In the genomic region with DNA sequence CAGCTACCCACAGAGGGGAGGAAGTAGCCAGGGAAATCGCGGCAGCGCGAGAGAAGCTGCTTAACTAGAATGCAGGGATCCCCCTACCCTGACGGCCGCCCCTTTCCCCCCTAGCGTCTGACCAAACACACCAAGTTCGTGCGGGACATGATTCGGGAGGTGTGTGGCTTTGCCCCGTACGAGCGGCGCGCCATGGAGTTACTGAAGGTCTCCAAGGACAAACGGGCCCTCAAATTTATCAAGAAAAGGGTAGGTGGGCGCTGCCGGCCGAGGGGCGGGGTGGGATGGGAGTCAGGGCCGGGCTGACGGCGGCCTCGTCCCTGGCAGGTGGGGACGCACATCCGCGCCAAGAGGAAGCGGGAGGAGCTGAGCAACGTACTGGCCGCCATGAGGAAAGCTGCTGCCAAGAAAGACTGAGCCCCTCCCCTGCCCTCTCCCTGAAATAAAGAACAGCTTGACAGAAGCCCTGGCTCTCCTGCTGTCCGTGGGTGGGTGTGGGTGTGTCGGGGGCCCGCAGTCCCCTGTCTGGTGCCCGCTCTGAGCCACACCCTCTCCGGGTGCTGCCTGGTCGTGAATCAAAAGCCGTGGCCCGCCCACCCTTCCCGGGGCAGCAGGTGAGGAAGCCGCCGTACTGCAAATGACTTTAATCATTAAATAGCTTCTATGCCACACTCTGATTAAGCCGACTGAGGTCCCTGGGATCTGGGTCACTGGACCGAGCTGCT, we compare ENCODE assay signal across 8 cellular contexts. TPM values are rescaled to one million over a fixed set of nuclear protein-coding genes. Genes with fewer than 3 reads are reported as not detected.
DNase-seq lines count a peak whose midpoint lies in the region; ATAC-seq, FAIRE-seq and TF ChIP-seq lines count a peak whose summit lies in the region.

No MANE protein-coding gene starts in this region.

- no peak for ATAC-seq in GM19035 (IDR thresholded peaks at IDR 0.05; ENCODE audit: unreplicated experiment)

- peaks cover 22% of the 10 kb centered on the region for H3K36me3 Mint-ChIP-seq in T-helper 1 cell treated with Interleukin-12 subunit alpha and Interleukin-12 subunit beta and Interleukin-4 antibody, amounts not matched to agents 30 μg/mL and 1 μg/mL, for 36 hours (ENCODE audit: low read depth)

- peak overlapping the region; percentile 93 for H3K4me3 ChIP-seq in AG10803 (ENCODE audit: low read length)
- peak overlapping the region; percentile 98 for H3K4me3 ChIP-seq in bronchial epithelial cell (ENCODE audit: low read depth, low read length)

- TF ChIP-seq CTCF in AG10803 (conservative IDR thresholded peaks at IDR 0.05; ENCODE audit: low read length), result no peak
- TF ChIP-seq CTCF in bronchial epithelial cell (IDR thresholded peaks at IDR 0.05; ENCODE audit: insufficient read depth, low read length, severe bottlenecking), result no peak

- no peaks in the 10 kb centered on the region for H3K27me3 ChIP-seq in bronchial epithelial cell (ENCODE audit: control insufficient read depth, insufficient read depth, low read length)

- H3K27ac Mint-ChIP-seq in T-helper 1 cell treated with Interleukin-12 subunit alpha and Interleukin-12 subunit beta and Interleukin-4 antibody, amounts not matched to agents 30 μg/mL and 1 μg/mL, for 36 hours, result peak overlapping the region; percentile 92

- peaks cover 22% of the 10 kb centered on the region for H3K4me1 Mint-ChIP-seq in T-helper 1 cell treated with Interleukin-12 subunit alpha and Interleukin-12 subunit beta and Interleukin-4 antibody, amounts not matched to agents 30 μg/mL and 1 μg/mL, for 36 hours (ENCODE audit: low read depth)

- peak overlapping the region; percentile 97 for H3K4me3 Mint-ChIP-seq in T-helper 1 cell treated with Interleukin-12 subunit alpha and Interleukin-12 subunit beta and Interleukin-4 antibody, amounts not matched to agents 30 μg/mL and 1 μg/mL, for 36 hours

- no peak for FAIRE-seq in bronchial epithelial cell (lab: Jason Lieb, UNC)

- DNase-seq in AG10803 (ENCODE audit: low read depth) (peak; percentile 55), HUDEP-2 (lab: John Stamatoyannopoulos, UW; ENCODE audit: unreplicated experiment in 76 of 76) (peak in 71 of 76 experiments; percentile 35 to 91 (median 78)), bronchial epithelial cell (ENCODE audit: low read depth) (peak; percentile 29), left kidney (ENCODE audit: low read depth, low spot score) (peak; percentile 51), NCI-H146 treated with DMSO at 0.1 percent for 48 hours (lab: John Stamatoyannopoulos, UW; ENCODE audit: unreplicated experiment) (no peak)
- DNase-seq in stimulated activated CD4-positive, alpha-beta T cell treated with anti-CD3 and anti-CD28 coated beads, TNF-alpha, amount 100 ng/mL, for 24 hours (ENCODE audit: low read depth in 3 of 3), result peak in 2 of 3 experiments; percentile 52 to 71

- H3K9me3 Mint-ChIP-seq in T-helper 1 cell treated with Interleukin-12 subunit alpha and Interleukin-12 subunit beta and Interleukin-4 antibody, amounts not matched to agents 30 μg/mL and 1 μg/mL, for 36 hours, result no peaks in the 10 kb centered on the region

- peaks cover 37% of the 10 kb centered on the region for H3K36me3 ChIP-seq in bronchial epithelial cell (ENCODE audit: control insufficient read depth, insufficient read depth, low read length)

- H3K27me3 Mint-ChIP-seq in T-helper 1 cell treated with Interleukin-12 subunit alpha and Interleukin-12 subunit beta and Interleukin-4 antibody, amounts not matched to agents 30 μg/mL and 1 μg/mL, for 36 hours (ENCODE audit: low read depth), result no peaks in the 10 kb centered on the region

RNA-seq across cellular contexts. Expression of a gene that starts 1.3 kb away (rescaled TPM):
- total RNA-seq in bronchial epithelial cell, result 718 and 1,018 TPM in 2 replicates

RNA-seq across cellular contexts. Expression of a gene that starts 10.5 kb away (rescaled TPM):
- 7.1 and 8.6 TPM in 2 replicates for total RNA-seq in bronchial epithelial cell

RNA-seq across cellular contexts. Expression of a gene that starts 11.1 kb away (rescaled TPM):
- 30.0 and 54.0 TPM in 2 replicates for total RNA-seq in bronchial epithelial cell

RNA-seq across cellular contexts. Expression of a gene that starts 28.6 kb away (rescaled TPM):
- total RNA-seq in bronchial epithelial cell, result 220 and 272 TPM in 2 replicates

RNA-seq across cellular contexts. Expression of a gene that starts 29.1 kb away (rescaled TPM):
- total RNA-seq in bronchial epithelial cell, result not detected in 2 replicates
